8 cellular contexts compared by ENCODE assay signal in the genomic region with DNA sequence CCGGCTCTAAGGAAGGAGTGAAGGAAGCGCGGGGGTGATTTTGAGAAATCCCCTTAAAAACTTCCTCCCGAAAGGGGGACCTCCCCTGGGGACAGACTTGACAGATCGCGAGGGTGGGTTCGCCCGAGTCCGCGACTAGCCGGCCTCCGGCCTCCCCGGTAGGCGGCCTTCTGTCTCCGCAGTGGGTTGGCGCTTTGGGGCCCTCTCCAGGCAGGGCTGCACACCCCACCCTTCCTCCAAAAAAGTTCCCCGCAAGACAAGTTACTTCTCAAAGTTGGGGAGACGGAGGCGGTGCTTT. TPM values are rescaled to one million over a fixed set of nuclear protein-coding genes. Genes with fewer than 3 reads are reported as not detected.
DNase-seq lines count a peak whose midpoint lies in the region; ATAC-seq and TF ChIP-seq lines count a peak whose summit lies in the region.

No MANE protein-coding gene starts in this region.

- H3K79me2 ChIP-seq in trophoblast cell (ENCODE audit: control insufficient read depth, insufficient read depth, low read length, poor library complexity) = no peaks in the 10 kb centered on the region

- no peak overlapping the region for H3K27ac ChIP-seq in foreskin keratinocyte
- H3K27ac ChIP-seq in trophoblast cell (ENCODE audit: low read depth, low read length) = no peak overlapping the region

- H3K18ac ChIP-seq in trophoblast cell (ENCODE audit: low read length) = no peak overlapping the region

- H3K27me3 ChIP-seq in foreskin keratinocyte (peaks cover 49% of the 10 kb centered on the region), trophoblast cell (ENCODE audit: insufficient read depth, low read length) (peaks cover 48% of the 10 kb centered on the region)

- no peak overlapping the region for H2BK5ac ChIP-seq in trophoblast cell (ENCODE audit: low read depth, low read length, poor library complexity)

- H3K4me3 ChIP-seq in trophoblast cell (ENCODE audit: low read depth, low read length) = no peak overlapping the region

- H3K27me3 Mint-ChIP-seq in activated T-cell treated with anti-CD3 and anti-CD28 coated beads, Interleukin-2, amount 50 U/mL, for 4 hours (ENCODE audit: low read depth) = peaks cover 34% of the 10 kb centered on the region

- peaks cover 3 to 5% of the 10 kb centered on the region in 2 experiments for H3K36me3 ChIP-seq in trophoblast cell (ENCODE audit: control insufficient read depth in 1 of 2, insufficient read depth in 2 of 2, low read length in 2 of 2)

- peak; percentile 34 for DNase-seq in activated T-cell treated with anti-CD3 and anti-CD28 coated beads, Interleukin-2, amount 50 U/mL, for 4 hours
- DNase-seq in foreskin keratinocyte (no peak), trophoblast cell (no peak), NCI-H1694 treated with DMSO at 0.1 percent for 48 hours (lab: John Stamatoyannopoulos, UW) (no peak), DMS53 treated with DMSO at 0.1 percent for 48 hours (lab: John Stamatoyannopoulos, UW; ENCODE audit: unreplicated experiment) (no peak), NCI-H1436 (lab: John Stamatoyannopoulos, UW) (no peak)

- no peak overlapping the region for H3K4ac ChIP-seq in trophoblast cell (ENCODE audit: low read depth, low read length)

- H2AK5ac ChIP-seq in trophoblast cell (ENCODE audit: low read length) = no peak overlapping the region

- H3K4me1 ChIP-seq in foreskin keratinocyte (peaks cover 12% of the 10 kb centered on the region), trophoblast cell (ENCODE audit: control insufficient read depth in 1 of 2, insufficient read depth in 2 of 2, low read length in 2 of 2) (peaks cover 6 to 11% of the 10 kb centered on the region in 2 experiments)

- peak overlapping the region; percentile 82 for H3K4me3 Mint-ChIP-seq in activated T-cell treated with anti-CD3 and anti-CD28 coated beads, Interleukin-2, amount 50 U/mL, for 4 hours

- TF ChIP-seq CTCF in foreskin keratinocyte (conservative IDR thresholded peaks at IDR 0.05) = peak; percentile 65

- no peak overlapping the region for H2BK12ac ChIP-seq in trophoblast cell (ENCODE audit: low read length)

- H3K4me1 Mint-ChIP-seq in activated T-cell treated with anti-CD3 and anti-CD28 coated beads, Interleukin-2, amount 50 U/mL, for 4 hours (ENCODE audit: low read depth) = peaks cover 58% of the 10 kb centered on the region

- no peak overlapping the region for H3K14ac ChIP-seq in trophoblast cell (ENCODE audit: low read length)

- H2AFZ ChIP-seq in trophoblast cell (ENCODE audit: insufficient read depth, low read length, poor library complexity) = no peak overlapping the region

- no peak overlapping the region for H4K91ac ChIP-seq in trophoblast cell (ENCODE audit: low read depth, low read length)

- no CpG with 5 or more reads among the region's 19 CpGs for WGBS in trophoblast cell (ENCODE audit: extremely low coverage, insufficient coverage, insufficient read length)

- no peak overlapping the region for H4K12ac ChIP-seq in trophoblast cell (ENCODE audit: low read depth, low read length)

- H3K36me3 Mint-ChIP-seq in activated T-cell treated with anti-CD3 and anti-CD28 coated beads, Interleukin-2, amount 50 U/mL, for 4 hours (ENCODE audit: insufficient read depth) = peaks cover 5% of the 10 kb centered on the region

- no peaks in the 10 kb centered on the region for H3K79me1 ChIP-seq in trophoblast cell (ENCODE audit: low read length)

- ATAC-seq in HG02610 (IDR thresholded peaks at IDR 0.05; ENCODE audit: unreplicated experiment) = peak; percentile 30
- ATAC-seq in activated T-cell treated with anti-CD3 and anti-CD28 coated beads, Interleukin-2, amount 50 U/mL, for 4 hours = peak; percentile 51 to 77
- ATAC-seq in foreskin keratinocyte = peak; percentile 46
- ATAC-seq in HG03139 (IDR thresholded peaks at IDR 0.05; ENCODE audit: unreplicated experiment) = no peak

- H3K9ac ChIP-seq in trophoblast cell (ENCODE audit: low read length) = no peak overlapping the region

- no peaks in the 10 kb centered on the region for H3K9me3 ChIP-seq in trophoblast cell (ENCODE audit: insufficient read depth, low read depth, low read length)

- no peak overlapping the region for H2BK120ac ChIP-seq in trophoblast cell (ENCODE audit: insufficient read depth, low read length, poor library complexity)

- no peak overlapping the region for H4K8ac ChIP-seq in trophoblast cell (ENCODE audit: low read depth, low read length)

- peak overlapping the region; percentile 68 for H3K4me2 ChIP-seq in trophoblast cell (ENCODE audit: low read length)

- no peak overlapping the region for H3K23ac ChIP-seq in trophoblast cell (ENCODE audit: low read length)

- H3K9me3 Mint-ChIP-seq in activated T-cell treated with anti-CD3 and anti-CD28 coated beads, Interleukin-2, amount 50 U/mL, for 4 hours = no peaks in the 10 kb centered on the region

RNA-seq across cellular contexts. Expression of a gene that starts 24.8 kb away (rescaled TPM):
- 100 to 1,000 TPM in 1 of 3 donors, 10 to 100 TPM in 2; 27.3 to 121 (median 95.5) TPM for total RNA-seq in activated T-cell treated with anti-CD3 and anti-CD28 coated beads, Interleukin-2, amount 50 U/mL, for 4 hours
- 4.5 and 8.1 TPM in 2 replicates for total RNA-seq in foreskin keratinocyte
- polyA plus RNA-seq in foreskin keratinocyte = 5.1 and 8.8 TPM in 2 replicates
- polyA plus RNA-seq in trophoblast cell (2013) = 318 and 340 TPM in 2 replicates
